19 cellular contexts compared by ENCODE assay signal in genomic region chr2:102581911-102582310, GRCh38. TPM values are rescaled to one million over a fixed set of nuclear protein-coding genes. Genes with fewer than 3 reads are reported as not detected.
DNase-seq lines count a peak whose midpoint lies in the region; ATAC-seq and TF ChIP-seq lines count a peak whose summit lies in the region.
"Had no signal": no experiment of that assay in that cellular context is flagged by ENCODE, and none has a peak within 500 bp of the region (broad histone marks: within the 10 kb centered on the region; RNA-seq: fewer than 3 reads in every experiment).

No MANE protein-coding gene starts in this region.

- no peak for TF ChIP-seq CTCF in DND-41 (IDR thresholded peaks at IDR 0.05; ENCODE audit: borderline replicate concordance, extremely low read depth, low read length, poor library complexity, severe bottlenecking)
- TF ChIP-seq CTCF in smooth muscle cell (IDR thresholded peaks at IDR 0.05; ENCODE audit: borderline replicate concordance, insufficient read depth, poor library complexity, severe bottlenecking) = no peak

- peaks cover 20% of the 10 kb centered on the region for H3K27me3 Mint-ChIP-seq in activated naive CD8-positive, alpha-beta T cell treated with anti-CD3 and anti-CD28 coated beads for 36 hours
- H3K27me3 Mint-ChIP-seq in naive thymus-derived CD8-positive, alpha-beta T cell = peaks cover 0 to 13% (median 6%) of the 10 kb centered on the region in 5 donors

- peaks cover 11% of the 10 kb centered on the region for H3K9me3 Mint-ChIP-seq in activated naive CD8-positive, alpha-beta T cell treated with anti-CD3 and anti-CD28 coated beads for 36 hours
- peaks cover 6 to 32% (median 17%) of the 10 kb centered on the region in 9 donors for H3K9me3 Mint-ChIP-seq in naive thymus-derived CD8-positive, alpha-beta T cell

- ATAC-seq in DND-41 (ENCODE audit: insufficient read depth, low read depth) = no peak
- ATAC-seq in naive thymus-derived CD8-positive, alpha-beta T cell = no peak

- H3K27me3 ChIP-seq in DND-41 (ENCODE audit: insufficient read depth, low read length, poor library complexity) = no peaks in the 10 kb centered on the region
- H3K27me3 ChIP-seq in smooth muscle cell (ENCODE audit: low read depth) = no peaks in the 10 kb centered on the region
- H3K27me3 ChIP-seq: brain microvascular endothelial cell, neutrophil had no signal

- H3F3A ChIP-seq in smooth muscle cell (ENCODE audit: low read depth) = no peaks in the 10 kb centered on the region

- no peak overlapping the region for H3K27ac ChIP-seq in DND-41 (ENCODE audit: low read length)
- H3K27ac ChIP-seq in smooth muscle cell (ENCODE audit: low read depth) = no peak overlapping the region
- H3K27ac ChIP-seq: brain microvascular endothelial cell, neutrophil had no signal

- H3K9me3 ChIP-seq in DND-41 (ENCODE audit: insufficient read depth, low read length, severe bottlenecking) (no peaks in the 10 kb centered on the region), smooth muscle cell (replicated peaks; ENCODE audit: low read depth) (no peaks in the 10 kb centered on the region)
- H3K9me3 ChIP-seq: neutrophil had no signal

- H3K4me1 ChIP-seq in DND-41 (ENCODE audit: insufficient read depth, low read length) = peaks cover 4% of the 10 kb centered on the region; the same call in 1 of the 2 replicates
- H3K4me1 ChIP-seq in smooth muscle cell (ENCODE audit: low read depth) = peaks cover 5% of the 10 kb centered on the region

- H3K9ac ChIP-seq in DND-41 (ENCODE audit: low read depth, low read length) = no peak overlapping the region
- no peak overlapping the region for H3K9ac ChIP-seq in smooth muscle cell (ENCODE audit: low read depth)

- peaks cover 7% of the 10 kb centered on the region for H3K4me1 Mint-ChIP-seq in activated naive CD8-positive, alpha-beta T cell treated with anti-CD3 and anti-CD28 coated beads for 36 hours
- H3K4me1 Mint-ChIP-seq in naive thymus-derived CD8-positive, alpha-beta T cell = peaks cover 0 to 7% (median 3%) of the 10 kb centered on the region in 4 donors

- DNase-seq in DND-41 (no peak), MV-4-11 (lab: John Stamatoyannopoulos, UW) (peak; percentile 83), DMS153 treated with DMSO at 0.1 percent for 48 hours (lab: John Stamatoyannopoulos, UW; ENCODE audit: unreplicated experiment) (no peak), NCI-H128 (lab: John Stamatoyannopoulos, UW; ENCODE audit: unreplicated experiment) (no peak), NCI-H748 (lab: John Stamatoyannopoulos, UW; ENCODE audit: unreplicated experiment) (no peak), smooth muscle cell (lab: John Stamatoyannopoulos, UW; ENCODE audit: unreplicated experiment) (no peak)
- no peak for DNase-seq in activated naive CD8-positive, alpha-beta T cell treated with anti-CD3 and anti-CD28 coated beads for 36 hours
- DNase-seq in naive thymus-derived CD8-positive, alpha-beta T cell = no peak
- DNase-seq: activated naive CD4-positive, alpha-beta T cell; brain microvascular endothelial cell; effector CD4-positive, alpha-beta T cell; foreskin melanocyte; NCI-H1436; NCI-H446 treated with DMSO at 0.1 percent for 48 hours; RPMI8226; small intestine; T1000 had no signal

- no peak overlapping the region for H3K4me3 ChIP-seq in DND-41 (ENCODE audit: low read depth in 1 of 2, low read length in 2 of 2)
- H3K4me3 ChIP-seq in smooth muscle cell = no peak overlapping the region
- H3K4me3 ChIP-seq: lung had no signal

- POLR2A ChIA-PET in naive thymus-derived CD8-positive, alpha-beta T cell (lab: Charles Lee) = no interaction called here

- H2AFZ ChIP-seq in DND-41 (ENCODE audit: low read depth, low read length) = peak overlapping the region; percentile 50
- no peak overlapping the region for H2AFZ ChIP-seq in smooth muscle cell (ENCODE audit: low read depth)

- no peaks in the 10 kb centered on the region for H3K36me3 Mint-ChIP-seq in activated naive CD8-positive, alpha-beta T cell treated with anti-CD3 and anti-CD28 coated beads for 36 hours
- peaks cover 0 to 14% (median 0%) of the 10 kb centered on the region in 3 donors for H3K36me3 Mint-ChIP-seq in naive thymus-derived CD8-positive, alpha-beta T cell

- peak overlapping the region; percentile 16 for H3K4me3 Mint-ChIP-seq in activated naive CD8-positive, alpha-beta T cell treated with anti-CD3 and anti-CD28 coated beads for 36 hours
- peak overlapping the region in 6 of 10 donors; percentile 14 to 51 (median 31) for H3K4me3 Mint-ChIP-seq in naive thymus-derived CD8-positive, alpha-beta T cell

- peak overlapping the region; percentile 45 for H3K4me2 ChIP-seq in DND-41 (ENCODE audit: insufficient read depth, low read length)
- no peak overlapping the region for H3K4me2 ChIP-seq in smooth muscle cell

- H3K36me3 ChIP-seq in DND-41 (ENCODE audit: insufficient read depth, low read length) (no peaks in the 10 kb centered on the region), smooth muscle cell (ENCODE audit: low read depth) (no peaks in the 10 kb centered on the region)
- H3K36me3 ChIP-seq: brain microvascular endothelial cell, neutrophil had no signal

- H4K20me1 ChIP-seq in DND-41 (ENCODE audit: insufficient read depth, low read length) (no peaks in the 10 kb centered on the region), smooth muscle cell (ENCODE audit: low read depth) (no peaks in the 10 kb centered on the region)

- H3K27ac Mint-ChIP-seq in activated naive CD8-positive, alpha-beta T cell treated with anti-CD3 and anti-CD28 coated beads for 36 hours = no peak overlapping the region
- no peak overlapping the region for H3K27ac Mint-ChIP-seq in naive thymus-derived CD8-positive, alpha-beta T cell

- no peaks in the 10 kb centered on the region for H3K79me2 ChIP-seq in DND-41 (ENCODE audit: insufficient read depth, low read length)
- H3K79me2 ChIP-seq in smooth muscle cell (ENCODE audit: low read depth) = no peaks in the 10 kb centered on the region

RNA-seq across cellular contexts. Expression of gene SLC9A2, which starts 37.4 kb away (rescaled TPM):
- under 1 TPM in 1 of 2 experiments, not detected in 1; 0.04 TPM for total RNA-seq in activated naive CD8-positive, alpha-beta T cell treated with anti-CD3 and anti-CD28 coated beads for 36 hours
- total RNA-seq in naive thymus-derived CD8-positive, alpha-beta T cell = not detected
- not detected for polyA plus RNA-seq in naive thymus-derived CD8-positive, alpha-beta T cell
- total RNA-seq in smooth muscle cell = 0.04 TPM in 1 of 2 replicates, not detected in the other
- polyA plus RNA-seq in smooth muscle cell = not detected in 2 replicates
